Comparison of ENCODE assay signal across 8 cellular contexts in the genomic region with DNA sequence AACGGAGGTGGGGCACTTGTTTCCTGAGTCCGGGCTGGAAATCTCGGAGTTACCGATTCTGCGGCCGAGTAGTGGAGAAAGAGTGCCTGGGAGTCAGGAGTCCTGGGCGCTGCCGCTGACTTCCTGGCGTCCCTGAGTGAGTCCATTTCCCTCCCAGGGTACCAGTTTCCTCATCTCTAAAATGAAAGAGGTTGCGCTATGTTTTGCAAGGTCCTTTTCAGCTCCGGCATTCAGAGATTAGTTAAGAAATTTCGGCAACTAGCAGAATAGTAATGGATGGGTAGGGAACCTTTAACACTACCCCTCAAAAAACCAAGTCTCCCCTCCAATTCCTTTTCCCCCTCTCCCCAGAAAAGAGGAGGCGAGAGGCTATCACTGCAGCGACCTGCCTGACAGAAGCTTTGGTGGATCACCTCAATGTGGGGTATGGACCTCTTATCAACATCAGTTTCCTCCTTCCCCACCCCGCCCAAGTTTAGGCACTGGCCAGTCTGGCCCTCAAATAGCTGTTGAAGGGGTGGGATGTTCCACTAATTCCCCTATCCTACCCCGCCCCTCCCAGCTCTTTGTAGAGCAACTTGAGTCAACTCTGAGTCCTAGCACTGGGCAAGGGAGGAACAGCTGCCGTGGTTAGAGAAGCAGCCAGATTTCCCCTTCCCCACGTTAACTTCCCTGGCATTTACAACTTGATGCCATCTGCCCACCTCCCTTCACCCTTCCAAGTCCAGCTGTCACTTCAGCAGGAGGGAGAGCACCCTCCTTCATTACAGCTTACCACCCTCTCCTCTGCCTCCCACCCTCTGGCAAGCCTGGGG.
DNase-seq lines count a peak whose midpoint lies in the region; ATAC-seq and TF ChIP-seq lines count a peak whose summit lies in the region.

No MANE protein-coding gene starts in this region.

- H2AFZ ChIP-seq in OCI-LY1 (ENCODE audit: low read length) = no peak overlapping the region

- H3K36me3 ChIP-seq in OCI-LY1 (ENCODE audit: insufficient read depth, low read length) = no peaks in the 10 kb centered on the region
- H3K36me3 ChIP-seq in endocrine pancreas (ENCODE audit: control insufficient read depth, insufficient read depth, low read length) = no peaks in the 10 kb centered on the region
- H3K36me3 ChIP-seq in neutrophil = peaks cover 35% of the 10 kb centered on the region

- H3K27me3 ChIP-seq in OCI-LY1 (ENCODE audit: insufficient read depth, low read length) (no peaks in the 10 kb centered on the region), endocrine pancreas (ENCODE audit: control insufficient read depth, insufficient read depth, low read length) (no peaks in the 10 kb centered on the region), neutrophil (no peaks in the 10 kb centered on the region)

- H3K36me3 Mint-ChIP-seq in activated naive CD4-positive, alpha-beta T cell treated with anti-CD3 and anti-CD28 coated beads, Interleukin-2, amount 50 U/mL, for 24 hours = no peaks in the 10 kb centered on the region

- H3K79me2 ChIP-seq in OCI-LY1 (ENCODE audit: insufficient read depth, low read length) = no peaks in the 10 kb centered on the region

- no peaks in the 10 kb centered on the region for H4K20me1 ChIP-seq in OCI-LY1 (ENCODE audit: insufficient read depth, low read length)

- H3K4me2 ChIP-seq in OCI-LY1 (ENCODE audit: low read length) = peak overlapping the region; percentile 97

- no peak for TF ChIP-seq CTCF in OCI-LY1 (IDR thresholded peaks at IDR 0.05; ENCODE audit: low read length)
- no peak for TF ChIP-seq CTCF in neutrophil (IDR thresholded peaks at IDR 0.05)

- H3K9me3 ChIP-seq in OCI-LY1 (ENCODE audit: low read length) = no peaks in the 10 kb centered on the region
- H3K9me3 ChIP-seq in endocrine pancreas (ENCODE audit: control insufficient read depth, low read length) = no peaks in the 10 kb centered on the region
- H3K9me3 ChIP-seq in neutrophil = no peaks in the 10 kb centered on the region

- peak overlapping the region; percentile 92 for H3K4me3 Mint-ChIP-seq in activated naive CD4-positive, alpha-beta T cell treated with anti-CD3 and anti-CD28 coated beads, Interleukin-2, amount 50 U/mL, for 24 hours

- H3K9ac ChIP-seq in OCI-LY1 (ENCODE audit: low read length) (peak overlapping the region; percentile 82), endocrine pancreas (ENCODE audit: control insufficient read depth, insufficient read depth, low read length) (peak overlapping the region; percentile 44)

- no peaks in the 10 kb centered on the region for H3F3A ChIP-seq in OCI-LY1 (ENCODE audit: insufficient read depth, low read length)

- ATAC-seq in HG03196 (IDR thresholded peaks at IDR 0.05; ENCODE audit: unreplicated experiment) = no peak

- peak overlapping the region; percentile 81 for H3K27ac ChIP-seq in OCI-LY1 (ENCODE audit: low read depth, low read length, poor library complexity, severe bottlenecking)
- H3K27ac ChIP-seq in neutrophil = peak overlapping the region; percentile 99

- peaks cover 31% of the 10 kb centered on the region for H3K4me1 Mint-ChIP-seq in activated naive CD4-positive, alpha-beta T cell treated with anti-CD3 and anti-CD28 coated beads, Interleukin-2, amount 50 U/mL, for 24 hours

- H3K27me3 Mint-ChIP-seq in activated naive CD4-positive, alpha-beta T cell treated with anti-CD3 and anti-CD28 coated beads, Interleukin-2, amount 50 U/mL, for 24 hours = no peaks in the 10 kb centered on the region

- H3K4me3 ChIP-seq in OCI-LY1 (ENCODE audit: low read depth, low read length, poor library complexity, severe bottlenecking) = peak overlapping the region; percentile 82
- H3K4me3 ChIP-seq in endocrine pancreas (ENCODE audit: control insufficient read depth, insufficient read depth, low read length) = peak overlapping the region; percentile 56
- peak overlapping the region; percentile 92 to 99 for H3K4me3 ChIP-seq in neutrophil (ENCODE audit: low read depth in 1 of 2, low read length in 1 of 2)

- no peak for DNase-seq in activated naive CD4-positive, alpha-beta T cell treated with anti-CD3 and anti-CD28 coated beads, Interleukin-2, amount 50 U/mL, for 16 hours
- DNase-seq in ecto neural progenitor cell (ENCODE audit: low spot score) = no peak
- DNase-seq in SW 1271 (lab: John Stamatoyannopoulos, UW) = no peak

- H3K9me2 ChIP-seq in OCI-LY1 (ENCODE audit: low read depth, low read length) = no peaks in the 10 kb centered on the region

- H3K4me1 ChIP-seq in OCI-LY1 (ENCODE audit: insufficient read depth, low read length, severe bottlenecking) (peaks cover 31% of the 10 kb centered on the region), endocrine pancreas (ENCODE audit: control insufficient read depth, insufficient read depth, low read length) (no peaks in the 10 kb centered on the region), neutrophil (ENCODE audit: control insufficient read depth in 1 of 2, insufficient read depth in 1 of 2, low read depth in 1 of 2, low read length in 1 of 2) (peaks cover 51 to 58% of the 10 kb centered on the region in 2 experiments)

- H3K27ac Mint-ChIP-seq in activated naive CD4-positive, alpha-beta T cell treated with anti-CD3 and anti-CD28 coated beads, Interleukin-2, amount 50 U/mL, for 24 hours = peak overlapping the region; percentile 100

- no peaks in the 10 kb centered on the region for H3K9me3 Mint-ChIP-seq in activated naive CD4-positive, alpha-beta T cell treated with anti-CD3 and anti-CD28 coated beads, Interleukin-2, amount 50 U/mL, for 24 hours
